Comparison of ENCODE assay signal across 26 cellular contexts in the genomic region with DNA sequence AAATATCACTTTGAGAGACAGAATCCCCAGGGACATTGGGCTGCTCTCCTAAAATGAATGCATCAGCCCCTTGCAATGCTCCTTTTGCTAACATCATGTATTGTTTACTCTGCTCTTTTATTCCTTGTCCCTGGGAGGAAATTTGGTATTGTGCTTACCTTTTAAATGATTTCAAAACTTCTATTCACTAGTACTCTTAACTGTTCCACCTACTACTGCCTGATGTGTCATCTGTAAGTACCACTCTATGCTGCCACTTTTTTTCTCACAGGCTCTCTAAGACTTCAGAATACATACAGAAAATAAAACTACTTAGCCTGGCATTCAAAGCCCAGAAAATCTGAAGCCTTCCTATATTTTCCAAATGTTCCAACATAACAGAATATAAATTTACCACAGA.
"Had no signal": no experiment of that assay in that cellular context is flagged by ENCODE, and none has a peak within 500 bp of the region (broad histone marks: within the 10 kb centered on the region; RNA-seq: fewer than 3 reads in every experiment).

No MANE protein-coding gene starts in this region.

- DNase-seq: activated CD4-positive, alpha-beta T cell treated with anti-CD3 and anti-CD28 coated beads for 48 hours; activated CD4-positive, alpha-beta T cell treated with anti-CD3 and anti-CD28 coated beads, Interleukin-2, amount 50 U/mL, for 1 hour; activated CD4-positive, alpha-beta T cell treated with anti-CD3 and anti-CD28 coated beads, Interleukin-2, amount 50 U/mL, for 48 hours; activated CD8-positive, alpha-beta memory T cell treated with anti-CD3 and anti-CD28 coated beads for 24 hours; activated CD8-positive, alpha-beta T cell treated with anti-CD3 and anti-CD28 coated beads for 36 hours; activated effector memory CD4-positive, alpha-beta T cell treated with Interleukin-2 at 50 U/mL for 16 hours; activated gamma-delta T cell treated with Interleukin-2 at 50 U/mL for 16 hours; activated naive CD4-positive, alpha-beta T cell treated with anti-CD3 and anti-CD28 coated beads, Interleukin-2, amount 50 U/mL, for 16 hours; activated naive CD4-positive, alpha-beta T cell treated with Interleukin-2 at 50 U/mL for 16 hours; activated T-cell treated with anti-CD3 and anti-CD28 coated beads, Interleukin-2, amount 50 U/mL, for 4 hours; amniotic stem cell; anterior cingulate cortex; brain microvascular endothelial cell; dorsolateral prefrontal cortex; effector memory CD4-positive, alpha-beta T cell; endodermal cell; foreskin fibroblast; head of caudate nucleus; T-helper 2 cell had no signal

- H3K9me3 Mint-ChIP-seq: dendritic cell treated with granulocyte-macrophage colony-stimulating factor and Interleukin-4, amounts not matched to agents 40 ng/mL and 50 ng/mL, for 4 days; endodermal cell had no signal

- H3K27ac Mint-ChIP-seq: activated CD8-positive, alpha-beta T cell treated with anti-CD3 and anti-CD28 coated beads for 36 hours; activated naive CD8-positive, alpha-beta T cell; activated T-helper 17 cell treated with anti-CD3 and anti-CD28 coated beads, Interleukin-2, amount 50 U/mL, for 72 hours; dendritic cell treated with granulocyte-macrophage colony-stimulating factor and Interleukin-4, amounts not matched to agents 40 ng/mL and 50 ng/mL, for 4 days; endodermal cell had no signal

- H3K27me3 Mint-ChIP-seq: activated CD8-positive, alpha-beta T cell treated with anti-CD3 and anti-CD28 coated beads for 36 hours; activated naive CD8-positive, alpha-beta T cell; activated T-helper 17 cell treated with anti-CD3 and anti-CD28 coated beads, Interleukin-2, amount 50 U/mL, for 72 hours; central memory CD8-positive, alpha-beta T cell; dendritic cell treated with granulocyte-macrophage colony-stimulating factor and Interleukin-4, amounts not matched to agents 40 ng/mL and 50 ng/mL, for 4 days had no signal

- H3K4me1 Mint-ChIP-seq: activated T-helper 17 cell treated with anti-CD3 and anti-CD28 coated beads, Interleukin-2, amount 50 U/mL, for 72 hours; central memory CD8-positive, alpha-beta T cell; endodermal cell had no signal

- H3K27ac ChIP-seq: brain microvascular endothelial cell, coronary artery, dorsolateral prefrontal cortex had no signal

- H3K4me3 Mint-ChIP-seq: activated CD8-positive, alpha-beta T cell treated with anti-CD3 and anti-CD28 coated beads for 36 hours; activated naive CD8-positive, alpha-beta T cell; activated T-cell treated with anti-CD3 and anti-CD28 coated beads, Interleukin-2, amount 50 U/mL, for 4 hours; activated T-helper 17 cell treated with anti-CD3 and anti-CD28 coated beads, Interleukin-2, amount 50 U/mL, for 72 hours; central memory CD8-positive, alpha-beta T cell; dendritic cell treated with granulocyte-macrophage colony-stimulating factor and Interleukin-4, amounts not matched to agents 40 ng/mL and 50 ng/mL, for 4 days; endodermal cell had no signal

- H3K27me3 ChIP-seq: brain microvascular endothelial cell had no signal

- H3K4me3 ChIP-seq: coronary artery, dorsolateral prefrontal cortex had no signal

- ATAC-seq: activated CD4-positive, CD25-positive, alpha-beta regulatory T cell treated with anti-CD3 and anti-CD28 coated beads, Interleukin-2, amount 50 U/mL, for 24 hours; activated CD8-positive, alpha-beta T cell treated with anti-CD3 and anti-CD28 coated beads for 36 hours; activated T-cell treated with anti-CD3 and anti-CD28 coated beads, Interleukin-2, amount 50 U/mL, for 4 hours; activated T-helper 17 cell treated with anti-CD3 and anti-CD28 coated beads, Interleukin-2, amount 50 U/mL, for 72 hours; esophagus mucosa had no signal

- H3K36me3 ChIP-seq: brain microvascular endothelial cell had no signal

- H3K36me3 Mint-ChIP-seq: activated naive CD8-positive, alpha-beta T cell had no signal
